ENCODE assay signal across 8 cellular contexts in the genomic region with DNA sequence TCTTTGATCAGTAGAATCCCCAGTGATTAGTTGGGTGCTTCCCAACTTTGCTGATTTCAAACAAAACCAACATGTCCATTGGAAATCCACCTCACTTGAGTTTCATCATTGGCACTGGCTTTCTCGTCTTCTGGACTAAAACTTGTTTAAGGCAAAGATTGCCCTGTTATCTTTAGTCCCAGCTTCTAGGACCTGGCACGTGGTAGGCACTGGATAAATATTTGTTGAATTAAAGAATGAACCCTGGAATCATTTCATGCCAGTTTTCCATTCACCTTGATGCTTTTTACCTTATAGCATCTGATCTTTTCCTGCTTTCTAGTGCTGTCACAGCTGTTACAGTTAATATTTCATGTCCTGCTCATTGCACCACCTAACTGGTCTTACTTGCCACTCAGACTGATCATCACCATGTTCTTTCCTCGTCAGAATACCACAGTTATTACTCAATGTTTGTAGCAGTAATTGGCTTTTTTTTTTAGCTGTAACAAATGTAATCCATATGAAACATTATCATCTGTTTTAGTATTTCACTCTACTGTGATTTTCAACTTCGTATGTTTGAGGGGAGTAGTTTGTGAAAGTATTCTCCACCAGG. TPM values are rescaled to one million over a fixed set of nuclear protein-coding genes. Genes with fewer than 3 reads are reported as not detected.
DNase-seq lines count a peak whose midpoint lies in the region; ATAC-seq and TF ChIP-seq lines count a peak whose summit lies in the region.

No MANE protein-coding gene starts in this region.

- H3K27ac ChIP-seq in HCT116 (ENCODE audit: low read depth, low read length) (no peak overlapping the region), WERI-Rb-1 (no peak overlapping the region)

- CTCF ChIA-PET in HCT116 (lab: Charles Lee), result no interaction called here

- H3K27ac Mint-ChIP-seq in glutamatergic neuron (ENCODE audit: unreplicated experiment), result no peak overlapping the region
- peak overlapping the region; percentile 34 for H3K27ac Mint-ChIP-seq in stimulated activated naive B cell treated with anti-CD40 and anti-IgM and Interleukin-4, amounts not matched to agents 10 μg/mL and 1 μg/mL and 100 μg/mL, for 72 hours

- TF ChIP-seq CTCF in HCT116 (IDR thresholded peaks at IDR 0.05 in 2 of 3, conservative IDR thresholded peaks at IDR 0.05 in 1 of 3; ENCODE audit: borderline replicate concordance in 1 of 3, insufficient read depth in 1 of 3, low read depth in 2 of 3, low read length in 2 of 3) (no peak), WERI-Rb-1 (IDR thresholded peaks at IDR 0.05; ENCODE audit: low read depth, low read length) (no peak), glutamatergic neuron (IDR thresholded peaks at IDR 0.05; ENCODE audit: partially characterized antibody, unreplicated experiment) (no peak)

- peaks cover 0 to 9% of the 10 kb centered on the region in 2 experiments; a peak in 2 of 4 replicates for H3K36me3 ChIP-seq in HCT116 (ENCODE audit: control insufficient read depth in 1 of 2, insufficient read depth in 2 of 2, low read length in 2 of 2)
- H3K36me3 ChIP-seq in WERI-Rb-1, result peaks cover 12% of the 10 kb centered on the region

- no peaks in the 10 kb centered on the region for H3K27me3 Mint-ChIP-seq in glutamatergic neuron (ENCODE audit: unreplicated experiment)
- H3K27me3 Mint-ChIP-seq in stimulated activated naive B cell treated with anti-CD40 and anti-IgM and Interleukin-4, amounts not matched to agents 10 μg/mL and 1 μg/mL and 100 μg/mL, for 72 hours, result no peaks in the 10 kb centered on the region

- no peak for TF ChIP-seq POLR2A in HCT116 (IDR thresholded peaks at IDR 0.05; ENCODE audit: borderline replicate concordance, extremely low read depth, insufficient read depth, insufficient read length)

- BruUV-seq in HCT116 (replicated peaks; lab: Mats Ljungman, UMichigan), result TSS peak; percentile 44

- peak overlapping the region; percentile 94 for H3K4me3 Mint-ChIP-seq in glutamatergic neuron (ENCODE audit: unreplicated experiment)
- peak overlapping the region; percentile 99 to 100 for H3K4me3 Mint-ChIP-seq in stimulated activated naive B cell treated with anti-CD40 and anti-IgM and Interleukin-4, amounts not matched to agents 10 μg/mL and 1 μg/mL and 100 μg/mL, for 72 hours

- peaks cover 5% of the 10 kb centered on the region; the same call in 1 of the 2 replicates for H4K20me1 ChIP-seq in HCT116 (ENCODE audit: insufficient read depth)

- RAD21 ChIA-PET in HCT116 (lab: Charles Lee; ENCODE audit: low non-redundant PET in 1 of 2, low total read pairs in 2 of 2, uncharacterized antibody in 2 of 2, unreplicated experiment in 2 of 2), result no interaction called here

- H2AFZ ChIP-seq in HCT116 (ENCODE audit: low read depth, low read length, poor library complexity, severe bottlenecking), result no peak overlapping the region

- intact Hi-C loops in HCT116 (cut with micrococcal nuclease), result no loop called here

- no peak for TF ChIP-seq RAD21 in HCT116 (IDR thresholded peaks at IDR 0.05; ENCODE audit: low read depth)

- peaks cover 2% of the 10 kb centered on the region for H3K4me1 Mint-ChIP-seq in glutamatergic neuron (ENCODE audit: low read depth, unreplicated experiment)
- peaks cover 18 to 30% of the 10 kb centered on the region in 2 donors for H3K4me1 Mint-ChIP-seq in stimulated activated naive B cell treated with anti-CD40 and anti-IgM and Interleukin-4, amounts not matched to agents 10 μg/mL and 1 μg/mL and 100 μg/mL, for 72 hours

- H3K4me1 ChIP-seq in HCT116 (ENCODE audit: control insufficient read depth in 1 of 2, insufficient read depth in 2 of 2, low read length in 2 of 2), result peaks cover 3 to 12% of the 10 kb centered on the region in 2 experiments; a peak in 3 of 4 replicates

- H3K4me2 ChIP-seq in HCT116 (ENCODE audit: low read length), result peak overlapping the region; percentile 88

- peaks cover 60% of the 10 kb centered on the region for H3K79me2 ChIP-seq in HCT116 (ENCODE audit: insufficient read depth, low read length)

- POLR2A ChIA-PET in HCT116 (lab: Charles Lee), result no interaction called here

- DNase-seq in AG08395 (ENCODE audit: low spot score), result peak; percentile 38
- DNase-seq in HCT116 (ENCODE audit: low read depth, low spot score), result no peak
- DNase-seq in WERI-Rb-1, result no peak
- no peak for DNase-seq in glutamatergic neuron
- no peak for DNase-seq in stimulated activated naive B cell treated with anti-CD40 and anti-IgM and Interleukin-4, amounts not matched to agents 10 μg/mL and 1 μg/mL and 100 μg/mL, for 72 hours
- DNase-seq in GM19238 (ENCODE audit: insufficient read length, low spot score), result no peak
- DNase-seq in amygdala (lab: John Stamatoyannopoulos, UW), result no peak
- DNase-seq in stimulated activated CD4-positive, alpha-beta T cell treated with anti-CD3 and anti-CD28 coated beads, Interleukin-1b, Interleukin-23, amount 100 ng/mL, for 48 hours, result no peak

- ATAC-seq in HCT116, result no peak
- ATAC-seq in stimulated activated naive B cell treated with anti-CD40 and anti-IgM and Interleukin-4, amounts not matched to agents 10 μg/mL and 1 μg/mL and 100 μg/mL, for 72 hours (replicated peaks), result no peak

- H3K9me3 Mint-ChIP-seq in glutamatergic neuron (ENCODE audit: unreplicated experiment), result no peaks in the 10 kb centered on the region
- H3K9me3 Mint-ChIP-seq in stimulated activated naive B cell treated with anti-CD40 and anti-IgM and Interleukin-4, amounts not matched to agents 10 μg/mL and 1 μg/mL and 100 μg/mL, for 72 hours, result peaks cover 7% of the 10 kb centered on the region in 2 donors

- H3K36me3 Mint-ChIP-seq in glutamatergic neuron (ENCODE audit: unreplicated experiment), result peaks cover 6% of the 10 kb centered on the region
- peaks cover 2 to 16% of the 10 kb centered on the region in 2 donors for H3K36me3 Mint-ChIP-seq in stimulated activated naive B cell treated with anti-CD40 and anti-IgM and Interleukin-4, amounts not matched to agents 10 μg/mL and 1 μg/mL and 100 μg/mL, for 72 hours

- no peaks in the 10 kb centered on the region for H3K9me2 ChIP-seq in HCT116 (ENCODE audit: insufficient read depth)

- no peaks in the 10 kb centered on the region for H3K27me3 ChIP-seq in HCT116 (ENCODE audit: insufficient read depth, low read length)
- no peaks in the 10 kb centered on the region for H3K27me3 ChIP-seq in WERI-Rb-1 (ENCODE audit: insufficient read depth, low read depth, severe bottlenecking)

- H3K4me3 ChIP-seq in HCT116 (replicated peaks in 1 of 2; ENCODE audit: low read depth in 1 of 2, low read length in 2 of 2), result peak overlapping the region; percentile 74 to 76
- H3K4me3 ChIP-seq in WERI-Rb-1 (ENCODE audit: low read depth, low read length), result peak overlapping the region; percentile 73

- no peaks in the 10 kb centered on the region for H3K9me3 ChIP-seq in HCT116 (ENCODE audit: control insufficient read depth in 1 of 2, insufficient read depth in 1 of 2, low read depth in 1 of 2, low read length in 2 of 2)
- no peaks in the 10 kb centered on the region for H3K9me3 ChIP-seq in WERI-Rb-1 (ENCODE audit: severe bottlenecking)

- H3K9ac ChIP-seq in HCT116 (ENCODE audit: low read length), result peak overlapping the region; percentile 90

TF ChIP-seq in HCT116, 20 proteins besides CTCF, POLR2A, EP300 and RAD21 (continues in another document):
- TF ChIP-seq MAX (IDR thresholded peaks at IDR 0.05) (no peak), CEBPB (IDR thresholded peaks at IDR 0.05; ENCODE audit: low read depth) (no peak), SP1 (IDR thresholded peaks at IDR 0.05; ENCODE audit: low read depth) (no peak), ZFX (IDR thresholded peaks at IDR 0.05) (no peak), CBX3 (IDR thresholded peaks at IDR 0.05; ENCODE audit: low read depth) (no peak), EGR1 (IDR thresholded peaks at IDR 0.05; ENCODE audit: low read depth) (no peak), FOSL1 (IDR thresholded peaks at IDR 0.05; ENCODE audit: low read depth) (no peak), POLR2AphosphoS5 (IDR thresholded peaks at IDR 0.05; ENCODE audit: low read depth, low read length) (no peak), JUND (IDR thresholded peaks at IDR 0.05) (no peak), TCF7L2 (IDR thresholded peaks at IDR 0.05; ENCODE audit: borderline replicate concordance, extremely low read depth, insufficient read depth, insufficient read length) (no peak), ZNF274 (IDR thresholded peaks at IDR 0.05; ENCODE audit: low read depth, low read length) (no peak), SRF (IDR thresholded peaks at IDR 0.05; ENCODE audit: low read depth) (no peak), ZBTB33 (IDR thresholded peaks at IDR 0.05; ENCODE audit: extremely low read depth, insufficient replicate concordance, low read length) (no peak), ATF3 (IDR thresholded peaks at IDR 0.05) (no peak)

RNA-seq across cellular contexts. Expression of gene C12orf50, which starts 7.3 kb away (rescaled TPM):
- total RNA-seq in HCT116 (2021; ENCODE audit: unreplicated experiment) (not detected), glutamatergic neuron (ENCODE audit: unreplicated experiment) (0.25 TPM)
- polyA plus RNA-seq in HCT116 (2012), result 0.01 TPM in 1 of 2 replicates, not detected in the other
